Comparison of ENCODE assay signal across 1 cellular context in genomic region chr4:56619816-56620215, GRCh38.
TF ChIP-seq lines count a peak whose summit lies in the region.

No MANE protein-coding gene starts in this region.

TF ChIP-seq in H1, 55 proteins besides CTCF, POLR2A, EP300 and RAD21 (continued from another document):
- TF ChIP-seq HDAC2 (IDR thresholded peaks at IDR 0.05; ENCODE audit: borderline replicate concordance in 1 of 2, low read depth in 2 of 2, low read length in 2 of 2) (no peak), GTF2F1 (IDR thresholded peaks at IDR 0.05; ENCODE audit: borderline replicate concordance, low read depth, low read length) (no peak), CREB1 (IDR thresholded peaks at IDR 0.05) (no peak), RNF2 (IDR thresholded peaks at IDR 0.05; ENCODE audit: borderline replicate concordance, low read depth, low read length, missing control alignments, poor library complexity, severe bottlenecking) (no peak), NANOG (IDR thresholded peaks at IDR 0.05; ENCODE audit: insufficient read depth, low read depth, low read length, poor library complexity, severe bottlenecking) (no peak), SIRT6 (IDR thresholded peaks at IDR 0.05; ENCODE audit: low read length) (no peak), JUN (IDR thresholded peaks at IDR 0.05; ENCODE audit: low read depth, low read length) (no peak), EGR1 (IDR thresholded peaks at IDR 0.05; ENCODE audit: borderline replicate concordance, low read depth, low read length) (no peak), PHF8 (conservative IDR thresholded peaks at IDR 0.05; ENCODE audit: low read depth, low read length) (no peak), FOSL1 (IDR thresholded peaks at IDR 0.05; ENCODE audit: insufficient read depth, low read depth, low read length) (no peak), RBBP5 (IDR thresholded peaks at IDR 0.05; ENCODE audit: borderline replicate concordance, low read depth, low read length) (no peak), SIN3A (conservative IDR thresholded peaks at IDR 0.05 in 1 of 2, IDR thresholded peaks at IDR 0.05 in 1 of 2; ENCODE audit: low read depth in 1 of 2, low read length in 2 of 2) (no peak), SRF (IDR thresholded peaks at IDR 0.05; ENCODE audit: low read depth, low read length) (no peak), MAX (IDR thresholded peaks at IDR 0.05) (no peak), ASH2L (IDR thresholded peaks at IDR 0.05; ENCODE audit: low read length) (no peak), HDAC6 (IDR thresholded peaks at IDR 0.05; ENCODE audit: low read depth, low read length) (no peak)
- TF ChIP-seq, protein P1, sequence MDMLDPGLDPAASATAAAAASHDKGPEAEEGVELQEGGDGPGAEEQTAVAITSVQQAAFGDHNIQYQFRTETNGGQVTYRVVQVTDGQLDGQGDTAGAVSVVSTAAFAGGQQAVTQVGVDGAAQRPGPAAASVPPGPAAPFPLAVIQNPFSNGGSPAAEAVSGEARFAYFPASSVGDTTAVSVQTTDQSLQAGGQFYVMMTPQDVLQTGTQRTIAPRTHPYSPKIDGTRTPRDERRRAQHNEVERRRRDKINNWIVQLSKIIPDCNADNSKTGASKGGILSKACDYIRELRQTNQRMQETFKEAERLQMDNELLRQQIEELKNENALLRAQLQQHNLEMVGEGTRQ (IDR thresholded peaks at IDR 0.05; ENCODE audit: low read length) = no peak
